Comparison of ENCODE assay signal across 1 cellular context in the genomic region with DNA sequence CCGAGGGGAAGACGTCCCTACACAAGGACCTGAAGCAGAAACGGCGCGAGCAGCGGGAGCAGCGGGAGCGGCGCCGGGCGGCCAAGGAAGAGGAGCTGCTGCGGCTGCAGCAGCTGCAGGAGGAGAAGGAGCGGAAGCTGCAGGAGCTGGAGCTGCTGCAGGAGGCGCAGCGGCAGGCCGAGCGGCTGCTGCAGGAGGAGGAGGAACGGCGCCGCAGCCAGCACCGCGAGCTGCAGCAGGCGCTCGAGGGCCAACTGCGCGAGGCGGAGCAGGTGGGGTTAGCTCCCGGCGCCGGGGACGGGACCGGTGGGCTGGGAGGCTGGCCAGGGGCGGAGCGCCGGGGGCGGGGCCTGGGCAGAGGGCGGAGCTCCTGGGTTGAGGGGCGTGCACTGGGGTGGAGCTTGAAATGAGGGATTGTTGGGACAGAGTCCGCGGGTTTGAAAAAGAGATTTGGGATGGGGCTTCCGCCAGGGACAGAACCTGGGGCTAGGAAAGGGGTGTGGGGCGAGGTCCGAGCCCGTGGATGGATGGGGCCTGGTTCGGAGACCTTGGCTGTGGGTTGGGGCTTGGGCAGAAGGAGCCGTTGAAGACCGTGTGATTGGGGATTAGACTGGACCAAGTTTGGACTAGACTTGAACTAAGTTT.
TF ChIP-seq lines count a peak whose summit lies in the region.

No MANE protein-coding gene starts in this region.

TF ChIP-seq in HepG2, 621 proteins besides CTCF, POLR2A, EP300 and RAD21 (continued from another document and continues in another):
- TF ChIP-seq, protein P1, sequence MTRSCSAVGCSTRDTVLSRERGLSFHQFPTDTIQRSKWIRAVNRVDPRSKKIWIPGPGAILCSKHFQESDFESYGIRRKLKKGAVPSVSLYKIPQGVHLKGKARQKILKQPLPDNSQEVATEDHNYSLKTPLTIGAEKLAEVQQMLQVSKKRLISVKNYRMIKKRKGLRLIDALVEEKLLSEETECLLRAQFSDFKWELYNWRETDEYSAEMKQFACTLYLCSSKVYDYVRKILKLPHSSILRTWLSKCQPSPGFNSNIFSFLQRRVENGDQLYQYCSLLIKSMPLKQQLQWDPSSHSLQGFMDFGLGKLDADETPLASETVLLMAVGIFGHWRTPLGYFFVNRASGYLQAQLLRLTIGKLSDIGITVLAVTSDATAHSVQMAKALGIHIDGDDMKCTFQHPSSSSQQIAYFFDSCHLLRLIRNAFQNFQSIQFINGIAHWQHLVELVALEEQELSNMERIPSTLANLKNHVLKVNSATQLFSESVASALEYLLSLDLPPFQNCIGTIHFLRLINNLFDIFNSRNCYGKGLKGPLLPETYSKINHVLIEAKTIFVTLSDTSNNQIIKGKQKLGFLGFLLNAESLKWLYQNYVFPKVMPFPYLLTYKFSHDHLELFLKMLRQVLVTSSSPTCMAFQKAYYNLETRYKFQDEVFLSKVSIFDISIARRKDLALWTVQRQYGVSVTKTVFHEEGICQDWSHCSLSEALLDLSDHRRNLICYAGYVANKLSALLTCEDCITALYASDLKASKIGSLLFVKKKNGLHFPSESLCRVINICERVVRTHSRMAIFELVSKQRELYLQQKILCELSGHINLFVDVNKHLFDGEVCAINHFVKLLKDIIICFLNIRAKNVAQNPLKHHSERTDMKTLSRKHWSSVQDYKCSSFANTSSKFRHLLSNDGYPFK (CRISPR knock-in tag; IDR thresholded peaks at IDR 0.05; ENCODE audit: borderline replicate concordance) = peak; percentile 79; the same call in 1 of the 2 replicates
- TF ChIP-seq, protein P2, sequence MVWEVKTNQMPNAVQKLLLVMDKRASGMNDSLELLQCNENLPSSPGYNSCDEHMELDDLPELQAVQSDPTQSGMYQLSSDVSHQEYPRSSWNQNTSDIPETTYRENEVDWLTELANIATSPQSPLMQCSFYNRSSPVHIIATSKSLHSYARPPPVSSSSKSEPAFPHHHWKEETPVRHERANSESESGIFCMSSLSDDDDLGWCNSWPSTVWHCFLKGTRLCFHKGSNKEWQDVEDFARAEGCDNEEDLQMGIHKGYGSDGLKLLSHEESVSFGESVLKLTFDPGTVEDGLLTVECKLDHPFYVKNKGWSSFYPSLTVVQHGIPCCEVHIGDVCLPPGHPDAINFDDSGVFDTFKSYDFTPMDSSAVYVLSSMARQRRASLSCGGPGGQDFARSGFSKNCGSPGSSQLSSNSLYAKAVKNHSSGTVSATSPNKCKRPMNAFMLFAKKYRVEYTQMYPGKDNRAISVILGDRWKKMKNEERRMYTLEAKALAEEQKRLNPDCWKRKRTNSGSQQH (CRISPR knock-in tag; IDR thresholded peaks at IDR 0.05; ENCODE audit: low read depth) = no peak
- TF ChIP-seq, protein P3, sequence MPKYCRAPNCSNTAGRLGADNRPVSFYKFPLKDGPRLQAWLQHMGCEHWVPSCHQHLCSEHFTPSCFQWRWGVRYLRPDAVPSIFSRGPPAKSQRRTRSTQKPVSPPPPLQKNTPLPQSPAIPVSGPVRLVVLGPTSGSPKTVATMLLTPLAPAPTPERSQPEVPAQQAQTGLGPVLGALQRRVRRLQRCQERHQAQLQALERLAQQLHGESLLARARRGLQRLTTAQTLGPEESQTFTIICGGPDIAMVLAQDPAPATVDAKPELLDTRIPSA (CRISPR knock-in tag; IDR thresholded peaks at IDR 0.05; ENCODE audit: borderline replicate concordance) = peak; percentile 89; the same call in 1 of the 2 replicates
- no peak for TF ChIP-seq SP140L (CRISPR knock-in tag; IDR thresholded peaks at IDR 0.05; ENCODE audit: borderline replicate concordance)
- 0 out of 2 replicates have a peak, but pooled peaks have one; percentile 88 for TF ChIP-seq HOXA9 (CRISPR knock-in tag; IDR thresholded peaks at IDR 0.05; ENCODE audit: borderline replicate concordance)
- TF ChIP-seq, protein P4, sequence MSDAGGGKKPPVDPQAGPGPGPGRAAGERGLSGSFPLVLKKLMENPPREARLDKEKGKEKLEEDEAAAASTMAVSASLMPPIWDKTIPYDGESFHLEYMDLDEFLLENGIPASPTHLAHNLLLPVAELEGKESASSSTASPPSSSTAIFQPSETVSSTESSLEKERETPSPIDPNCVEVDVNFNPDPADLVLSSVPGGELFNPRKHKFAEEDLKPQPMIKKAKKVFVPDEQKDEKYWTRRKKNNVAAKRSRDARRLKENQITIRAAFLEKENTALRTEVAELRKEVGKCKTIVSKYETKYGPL (CRISPR knock-in tag; IDR thresholded peaks at IDR 0.05) = peak; percentile 51; the same call in 1 of the 2 replicates
- no peak for TF ChIP-seq ZNF703 (CRISPR knock-in tag; IDR thresholded peaks at IDR 0.05; ENCODE audit: borderline replicate concordance)
- peak; percentile 79 for TF ChIP-seq SP5 (CRISPR knock-in tag; IDR thresholded peaks at IDR 0.05; ENCODE audit: borderline replicate concordance, low read depth)
- TF ChIP-seq ZNF780A (CRISPR knock-in tag; IDR thresholded peaks at IDR 0.05) = 0 out of 2 replicates have a peak, but pooled peaks have one; percentile 10
- peak; percentile 84; the same call in 1 of the 2 replicates for TF ChIP-seq MED13 (CRISPR knock-in tag; IDR thresholded peaks at IDR 0.05)
- no peak for TF ChIP-seq ZNF496 (CRISPR knock-in tag; IDR thresholded peaks at IDR 0.05; ENCODE audit: insufficient replicate concordance)
- no peak for TF ChIP-seq TBX3 (IDR thresholded peaks at IDR 0.05; ENCODE audit: borderline replicate concordance)
- TF ChIP-seq RFX3 (CRISPR knock-in tag; IDR thresholded peaks at IDR 0.05) = no peak
- TF ChIP-seq, protein P5, sequence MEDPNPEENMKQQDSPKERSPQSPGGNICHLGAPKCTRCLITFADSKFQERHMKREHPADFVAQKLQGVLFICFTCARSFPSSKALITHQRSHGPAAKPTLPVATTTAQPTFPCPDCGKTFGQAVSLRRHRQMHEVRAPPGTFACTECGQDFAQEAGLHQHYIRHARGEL (CRISPR knock-in tag; IDR thresholded peaks at IDR 0.05) = no peak
- TF ChIP-seq, protein P6, sequence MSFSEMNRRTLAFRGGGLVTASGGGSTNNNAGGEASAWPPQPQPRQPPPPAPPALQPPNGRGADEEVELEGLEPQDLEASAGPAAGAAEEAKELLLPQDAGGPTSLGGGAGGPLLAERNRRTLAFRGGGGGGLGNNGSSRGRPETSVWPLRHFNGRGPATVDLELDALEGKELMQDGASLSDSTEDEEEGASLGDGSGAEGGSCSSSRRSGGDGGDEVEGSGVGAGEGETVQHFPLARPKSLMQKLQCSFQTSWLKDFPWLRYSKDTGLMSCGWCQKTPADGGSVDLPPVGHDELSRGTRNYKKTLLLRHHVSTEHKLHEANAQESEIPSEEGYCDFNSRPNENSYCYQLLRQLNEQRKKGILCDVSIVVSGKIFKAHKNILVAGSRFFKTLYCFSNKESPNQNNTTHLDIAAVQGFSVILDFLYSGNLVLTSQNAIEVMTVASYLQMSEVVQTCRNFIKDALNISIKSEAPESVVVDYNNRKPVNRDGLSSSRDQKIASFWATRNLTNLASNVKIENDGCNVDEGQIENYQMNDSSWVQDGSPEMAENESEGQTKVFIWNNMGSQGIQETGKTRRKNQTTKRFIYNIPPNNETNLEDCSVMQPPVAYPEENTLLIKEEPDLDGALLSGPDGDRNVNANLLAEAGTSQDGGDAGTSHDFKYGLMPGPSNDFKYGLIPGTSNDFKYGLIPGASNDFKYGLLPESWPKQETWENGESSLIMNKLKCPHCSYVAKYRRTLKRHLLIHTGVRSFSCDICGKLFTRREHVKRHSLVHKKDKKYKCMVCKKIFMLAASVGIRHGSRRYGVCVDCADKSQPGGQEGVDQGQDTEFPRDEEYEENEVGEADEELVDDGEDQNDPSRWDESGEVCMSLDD (CRISPR knock-in tag; IDR thresholded peaks at IDR 0.05; ENCODE audit: borderline replicate concordance) = 0 out of 2 replicates have a peak, but pooled peaks have one; percentile 56
- TF ChIP-seq KAT7 (CRISPR knock-in tag; IDR thresholded peaks at IDR 0.05; ENCODE audit: borderline replicate concordance) = peak; percentile 93
- TF ChIP-seq, protein P7, sequence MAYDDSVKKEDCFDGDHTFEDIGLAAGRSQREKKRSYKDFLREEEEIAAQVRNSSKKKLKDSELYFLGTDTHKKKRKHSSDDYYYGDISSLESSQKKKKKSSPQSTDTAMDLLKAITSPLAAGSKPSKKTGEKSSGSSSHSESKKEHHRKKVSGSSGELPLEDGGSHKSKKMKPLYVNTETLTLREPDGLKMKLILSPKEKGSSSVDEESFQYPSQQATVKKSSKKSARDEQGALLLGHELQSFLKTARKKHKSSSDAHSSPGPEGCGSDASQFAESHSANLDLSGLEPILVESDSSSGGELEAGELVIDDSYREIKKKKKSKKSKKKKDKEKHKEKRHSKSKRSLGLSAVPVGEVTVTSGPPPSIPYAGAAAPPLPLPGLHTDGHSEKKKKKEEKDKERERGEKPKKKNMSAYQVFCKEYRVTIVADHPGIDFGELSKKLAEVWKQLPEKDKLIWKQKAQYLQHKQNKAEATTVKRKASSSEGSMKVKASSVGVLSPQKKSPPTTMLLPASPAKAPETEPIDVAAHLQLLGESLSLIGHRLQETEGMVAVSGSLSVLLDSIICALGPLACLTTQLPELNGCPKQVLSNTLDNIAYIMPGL (CRISPR knock-in tag; IDR thresholded peaks at IDR 0.05; ENCODE audit: borderline replicate concordance in 1 of 2, low read depth in 1 of 2) = peak in 1 of 2 experiments; percentile 72; a peak in 2 of 4 replicates
- no peak for TF ChIP-seq REXO4 (CRISPR knock-in tag; IDR thresholded peaks at IDR 0.05; ENCODE audit: borderline replicate concordance)
- TF ChIP-seq TAF1 (CRISPR knock-in tag; IDR thresholded peaks at IDR 0.05) = peak; percentile 95
- peak; percentile 91 for TF ChIP-seq MEIS2 (CRISPR knock-in tag; IDR thresholded peaks at IDR 0.05)
- TF ChIP-seq LCORL (IDR thresholded peaks at IDR 0.05) = no peak; the same call in 1 of the 2 replicates
- peak; percentile 96 for TF ChIP-seq LCORL (CRISPR knock-in tag; IDR thresholded peaks at IDR 0.05)
- TF ChIP-seq, protein P8, sequence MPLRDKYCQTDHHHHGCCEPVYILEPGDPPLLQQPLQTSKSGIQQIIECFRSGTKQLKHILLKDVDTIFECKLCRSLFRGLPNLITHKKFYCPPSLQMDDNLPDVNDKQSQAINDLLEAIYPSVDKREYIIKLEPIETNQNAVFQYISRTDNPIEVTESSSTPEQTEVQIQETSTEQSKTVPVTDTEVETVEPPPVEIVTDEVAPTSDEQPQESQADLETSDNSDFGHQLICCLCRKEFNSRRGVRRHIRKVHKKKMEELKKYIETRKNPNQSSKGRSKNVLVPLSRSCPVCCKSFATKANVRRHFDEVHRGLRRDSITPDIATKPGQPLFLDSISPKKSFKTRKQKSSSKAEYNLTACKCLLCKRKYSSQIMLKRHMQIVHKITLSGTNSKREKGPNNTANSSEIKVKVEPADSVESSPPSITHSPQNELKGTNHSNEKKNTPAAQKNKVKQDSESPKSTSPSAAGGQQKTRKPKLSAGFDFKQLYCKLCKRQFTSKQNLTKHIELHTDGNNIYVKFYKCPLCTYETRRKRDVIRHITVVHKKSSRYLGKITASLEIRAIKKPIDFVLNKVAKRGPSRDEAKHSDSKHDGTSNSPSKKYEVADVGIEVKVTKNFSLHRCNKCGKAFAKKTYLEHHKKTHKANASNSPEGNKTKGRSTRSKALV (CRISPR knock-in tag; IDR thresholded peaks at IDR 0.05) = peak; percentile 97
- TF ChIP-seq NKX3-1 (CRISPR knock-in tag; IDR thresholded peaks at IDR 0.05) = peak; percentile 76; the same call in 1 of the 2 replicates
- no peak for TF ChIP-seq ZNF17 (CRISPR knock-in tag; IDR thresholded peaks at IDR 0.05)
- TF ChIP-seq HNRNPLL (IDR thresholded peaks at IDR 0.05; ENCODE audit: low read depth, low read length, poor library complexity, severe bottlenecking) = peak; percentile 94
- no peak for TF ChIP-seq ZNF251 (CRISPR knock-in tag; IDR thresholded peaks at IDR 0.05)
- peak; percentile 43 for TF ChIP-seq STAG1 (CRISPR knock-in tag; IDR thresholded peaks at IDR 0.05)
- 0 out of 2 replicates have a peak, but pooled peaks have one; percentile 51 for TF ChIP-seq ZNF878 (CRISPR knock-in tag; IDR thresholded peaks at IDR 0.05)
- TF ChIP-seq, protein P9, sequence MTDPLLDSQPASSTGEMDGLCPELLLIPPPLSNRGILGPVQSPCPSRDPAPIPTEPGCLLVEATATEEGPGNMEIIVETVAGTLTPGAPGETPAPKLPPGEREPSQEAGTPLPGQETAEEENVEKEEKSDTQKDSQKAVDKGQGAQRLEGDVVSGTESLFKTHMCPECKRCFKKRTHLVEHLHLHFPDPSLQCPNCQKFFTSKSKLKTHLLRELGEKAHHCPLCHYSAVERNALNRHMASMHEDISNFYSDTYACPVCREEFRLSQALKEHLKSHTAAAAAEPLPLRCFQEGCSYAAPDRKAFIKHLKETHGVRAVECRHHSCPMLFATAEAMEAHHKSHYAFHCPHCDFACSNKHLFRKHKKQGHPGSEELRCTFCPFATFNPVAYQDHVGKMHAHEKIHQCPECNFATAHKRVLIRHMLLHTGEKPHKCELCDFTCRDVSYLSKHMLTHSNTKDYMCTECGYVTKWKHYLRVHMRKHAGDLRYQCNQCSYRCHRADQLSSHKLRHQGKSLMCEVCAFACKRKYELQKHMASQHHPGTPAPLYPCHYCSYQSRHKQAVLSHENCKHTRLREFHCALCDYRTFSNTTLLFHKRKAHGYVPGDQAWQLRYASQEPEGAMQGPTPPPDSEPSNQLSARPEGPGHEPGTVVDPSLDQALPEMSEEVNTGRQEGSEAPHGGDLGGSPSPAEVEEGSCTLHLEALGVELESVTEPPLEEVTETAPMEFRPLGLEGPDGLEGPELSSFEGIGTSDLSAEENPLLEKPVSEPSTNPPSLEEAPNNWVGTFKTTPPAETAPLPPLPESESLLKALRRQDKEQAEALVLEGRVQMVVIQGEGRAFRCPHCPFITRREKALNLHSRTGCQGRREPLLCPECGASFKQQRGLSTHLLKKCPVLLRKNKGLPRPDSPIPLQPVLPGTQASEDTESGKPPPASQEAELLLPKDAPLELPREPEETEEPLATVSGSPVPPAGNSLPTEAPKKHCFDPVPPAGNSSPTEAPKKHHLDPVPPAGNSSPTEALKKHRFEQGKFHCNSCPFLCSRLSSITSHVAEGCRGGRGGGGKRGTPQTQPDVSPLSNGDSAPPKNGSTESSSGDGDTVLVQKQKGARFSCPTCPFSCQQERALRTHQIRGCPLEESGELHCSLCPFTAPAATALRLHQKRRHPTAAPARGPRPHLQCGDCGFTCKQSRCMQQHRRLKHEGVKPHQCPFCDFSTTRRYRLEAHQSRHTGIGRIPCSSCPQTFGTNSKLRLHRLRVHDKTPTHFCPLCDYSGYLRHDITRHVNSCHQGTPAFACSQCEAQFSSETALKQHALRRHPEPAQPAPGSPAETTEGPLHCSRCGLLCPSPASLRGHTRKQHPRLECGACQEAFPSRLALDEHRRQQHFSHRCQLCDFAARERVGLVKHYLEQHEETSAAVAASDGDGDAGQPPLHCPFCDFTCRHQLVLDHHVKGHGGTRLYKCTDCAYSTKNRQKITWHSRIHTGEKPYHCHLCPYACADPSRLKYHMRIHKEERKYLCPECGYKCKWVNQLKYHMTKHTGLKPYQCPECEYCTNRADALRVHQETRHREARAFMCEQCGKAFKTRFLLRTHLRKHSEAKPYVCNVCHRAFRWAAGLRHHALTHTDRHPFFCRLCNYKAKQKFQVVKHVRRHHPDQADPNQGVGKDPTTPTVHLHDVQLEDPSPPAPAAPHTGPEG (CRISPR knock-in tag; IDR thresholded peaks at IDR 0.05) = peak; percentile 87
- peak; percentile 86 for TF ChIP-seq ZNF616 (CRISPR knock-in tag; IDR thresholded peaks at IDR 0.05; ENCODE audit: low read depth)
- TF ChIP-seq, protein P10, sequence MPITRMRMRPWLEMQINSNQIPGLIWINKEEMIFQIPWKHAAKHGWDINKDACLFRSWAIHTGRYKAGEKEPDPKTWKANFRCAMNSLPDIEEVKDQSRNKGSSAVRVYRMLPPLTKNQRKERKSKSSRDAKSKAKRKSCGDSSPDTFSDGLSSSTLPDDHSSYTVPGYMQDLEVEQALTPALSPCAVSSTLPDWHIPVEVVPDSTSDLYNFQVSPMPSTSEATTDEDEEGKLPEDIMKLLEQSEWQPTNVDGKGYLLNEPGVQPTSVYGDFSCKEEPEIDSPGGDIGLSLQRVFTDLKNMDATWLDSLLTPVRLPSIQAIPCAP (CRISPR knock-in tag; IDR thresholded peaks at IDR 0.05; ENCODE audit: low read depth) = 0 out of 2 replicates have a peak, but pooled peaks have one; percentile 78
- peak; percentile 69; the same call in 1 of the 2 replicates for TF ChIP-seq ZNF205 (CRISPR knock-in tag; IDR thresholded peaks at IDR 0.05)
- TF ChIP-seq KMT2B (CRISPR knock-in tag; IDR thresholded peaks at IDR 0.05) = peak; percentile 78; the same call in 1 of the 2 replicates
- TF ChIP-seq ZNF569 (CRISPR knock-in tag; IDR thresholded peaks at IDR 0.05; ENCODE audit: borderline replicate concordance) = no peak
